Comparison of ENCODE assay signal across 1 cellular context in the genomic region with DNA sequence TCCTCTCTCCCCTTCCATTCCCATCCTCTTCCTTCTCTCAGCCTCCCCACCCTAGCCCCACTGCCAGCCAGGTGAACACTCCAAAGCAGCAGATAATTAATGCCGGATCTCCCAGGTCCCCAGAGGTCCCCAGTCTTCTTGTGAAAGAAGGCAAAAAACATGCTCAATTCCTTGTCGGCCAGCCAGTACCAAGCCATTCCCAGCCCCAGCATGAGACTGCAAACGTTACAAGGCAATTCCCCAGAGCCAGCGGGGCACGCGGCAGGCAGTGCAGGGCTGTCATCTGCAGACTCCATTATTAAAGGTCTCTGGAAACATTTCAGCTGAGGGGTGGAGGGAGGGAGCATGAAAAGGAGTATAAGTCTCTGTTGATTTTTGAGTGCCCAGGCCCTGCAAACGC.
TF ChIP-seq lines count a peak whose summit lies in the region.

No MANE protein-coding gene starts in this region.

TF ChIP-seq in H1, 55 proteins besides CTCF, POLR2A, EP300 and RAD21:
- no peak for TF ChIP-seq GABPA (IDR thresholded peaks at IDR 0.05; ENCODE audit: borderline replicate concordance, insufficient read depth, low read length)
- TF ChIP-seq SIRT6 (IDR thresholded peaks at IDR 0.05; ENCODE audit: low read length) = no peak
- TF ChIP-seq MAFK (IDR thresholded peaks at IDR 0.05; ENCODE audit: low read depth, low read length) = peak; percentile 54; the same call in 1 of the 2 replicates
- peak; percentile 90 for TF ChIP-seq BACH1 (IDR thresholded peaks at IDR 0.05; ENCODE audit: low read length)
- peak; percentile 39; the same call in 1 of the 2 replicates for TF ChIP-seq YY1 (IDR thresholded peaks at IDR 0.05; ENCODE audit: low read depth, low read length)
- no peak for TF ChIP-seq SP4 (IDR thresholded peaks at IDR 0.05; ENCODE audit: low read length)
- 0 out of 4 replicates have a peak, but pooled peaks of 1 of the 2 experiments have one; percentile 34 for TF ChIP-seq HDAC2 (IDR thresholded peaks at IDR 0.05; ENCODE audit: borderline replicate concordance in 1 of 2, low read depth in 2 of 2, low read length in 2 of 2)
- 0 out of 2 replicates have a peak, but pooled peaks have one; percentile 38 for TF ChIP-seq RBBP5 (IDR thresholded peaks at IDR 0.05; ENCODE audit: borderline replicate concordance, low read depth, low read length)
- no peak for TF ChIP-seq SIX5 (IDR thresholded peaks at IDR 0.05; ENCODE audit: low read depth, low read length)
- TF ChIP-seq, protein P1, sequence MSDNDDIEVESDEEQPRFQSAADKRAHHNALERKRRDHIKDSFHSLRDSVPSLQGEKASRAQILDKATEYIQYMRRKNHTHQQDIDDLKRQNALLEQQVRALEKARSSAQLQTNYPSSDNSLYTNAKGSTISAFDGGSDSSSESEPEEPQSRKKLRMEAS (IDR thresholded peaks at IDR 0.05) = peak; percentile 88
- TF ChIP-seq SIN3A (conservative IDR thresholded peaks at IDR 0.05 in 1 of 2, IDR thresholded peaks at IDR 0.05 in 1 of 2; ENCODE audit: low read depth in 1 of 2, low read length in 2 of 2) = 0 out of 4 replicates have a peak, but pooled peaks have one; percentile 32 to 68
- TF ChIP-seq ASH2L (IDR thresholded peaks at IDR 0.05; ENCODE audit: low read length) = peak; percentile 69
- TF ChIP-seq, protein P2, sequence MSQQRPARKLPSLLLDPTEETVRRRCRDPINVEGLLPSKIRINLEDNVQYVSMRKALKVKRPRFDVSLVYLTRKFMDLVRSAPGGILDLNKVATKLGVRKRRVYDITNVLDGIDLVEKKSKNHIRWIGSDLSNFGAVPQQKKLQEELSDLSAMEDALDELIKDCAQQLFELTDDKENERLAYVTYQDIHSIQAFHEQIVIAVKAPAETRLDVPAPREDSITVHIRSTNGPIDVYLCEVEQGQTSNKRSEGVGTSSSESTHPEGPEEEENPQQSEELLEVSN (IDR thresholded peaks at IDR 0.05) = 0 out of 2 replicates have a peak, but pooled peaks have one; percentile 19
- TF ChIP-seq RXRA (IDR thresholded peaks at IDR 0.05; ENCODE audit: insufficient read depth, low read depth, low read length) = no peak
